19 cellular contexts compared by ENCODE assay signal in genomic region chr6:21468487-21468886, GRCh38.
DNase-seq lines count a peak whose midpoint lies in the region; ATAC-seq and TF ChIP-seq lines count a peak whose summit lies in the region.
"Had no signal": no experiment of that assay in that cellular context is flagged by ENCODE, and none has a peak within 500 bp of the region (broad histone marks: within the 10 kb centered on the region; RNA-seq: fewer than 3 reads in every experiment).

No MANE protein-coding gene starts in this region.

- H3K4me3 Mint-ChIP-seq in glutamatergic neuron (ENCODE audit: unreplicated experiment) (peak overlapping the region; percentile 79), type B pancreatic cell (no peak overlapping the region)
- H3K4me3 Mint-ChIP-seq: CD14-positive monocyte had no signal

- no peaks in the 10 kb centered on the region for H3K4me1 ChIP-seq in psoas muscle
- H3K4me1 ChIP-seq in BE2C, result peaks cover 2% of the 10 kb centered on the region
- H3K4me1 ChIP-seq: Peyer's patch, SJCRH30 had no signal

- no peak for ATAC-seq in psoas muscle

- no peaks in the 10 kb centered on the region for H3K27me3 ChIP-seq in psoas muscle (ENCODE audit: insufficient read depth in 3 of 3, low read length in 2 of 3)
- H3K27me3 ChIP-seq in BE2C, result no peaks in the 10 kb centered on the region
- H3K27me3 ChIP-seq: Peyer's patch, SJCRH30 had no signal

- DNase-seq in NCI-H510A treated with DMSO at 0.1 percent for 48 hours (lab: John Stamatoyannopoulos, UW) (peak; percentile 48), NCI-H510A (lab: John Stamatoyannopoulos, UW) (no peak), NCI-H146 treated with DMSO at 0.1 percent for 48 hours (lab: John Stamatoyannopoulos, UW; ENCODE audit: unreplicated experiment) (peak; percentile 84), glutamatergic neuron (peak; percentile 62), type B pancreatic cell (ENCODE audit: extremely low spot score, unreplicated experiment) (no peak), psoas muscle (no peak), BE2C (no peak)
- DNase-seq: EL, GF-D8, GOT3, HCEC 1CT, IMR-90, NCI-H1105, NCI-H187, NCI-H226, NCI-H524 treated with DMSO at 0.1 percent for 48 hours, Peyer's patch, SJCRH30 had no signal

- no peak overlapping the region for H3K4me3 ChIP-seq in psoas muscle
- no peak overlapping the region for H3K4me3 ChIP-seq in BE2C (ENCODE audit: low read depth, low read length)
- H3K4me3 ChIP-seq: Peyer's patch, SJCRH30 had no signal

- H3K27ac Mint-ChIP-seq in glutamatergic neuron (ENCODE audit: unreplicated experiment), result peak overlapping the region; percentile 94
- peak overlapping the region; percentile 55 for H3K27ac Mint-ChIP-seq in type B pancreatic cell
- H3K27ac Mint-ChIP-seq: CD14-positive monocyte had no signal

- H3K27ac ChIP-seq in psoas muscle, result no peak overlapping the region
- H3K27ac ChIP-seq: Peyer's patch, SJCRH30 had no signal

- intact Hi-C loops in psoas muscle (cut with DNase I), result no loop called here

- H3K9me3 ChIP-seq in psoas muscle (no peaks in the 10 kb centered on the region), BE2C (no peaks in the 10 kb centered on the region)
- H3K9me3 ChIP-seq: Peyer's patch, SJCRH30 had no signal

- H3K4me1 Mint-ChIP-seq in glutamatergic neuron (ENCODE audit: low read depth, unreplicated experiment) (peaks cover 17% of the 10 kb centered on the region), type B pancreatic cell (ENCODE audit: unreplicated experiment) (peaks cover 13% of the 10 kb centered on the region)

- 58 to 75% (median 64%) methylated on average over 1 of the region's 1 CpG for WGBS in psoas muscle, 3 donors

- H3K27me3 Mint-ChIP-seq in glutamatergic neuron (ENCODE audit: unreplicated experiment) (peaks cover 7% of the 10 kb centered on the region), type B pancreatic cell (no peaks in the 10 kb centered on the region)

- H3K36me3 ChIP-seq in psoas muscle (ENCODE audit: insufficient read depth in 1 of 2, low read depth in 1 of 2) (no peaks in the 10 kb centered on the region), BE2C (no peaks in the 10 kb centered on the region)
- H3K36me3 ChIP-seq: Peyer's patch, SJCRH30 had no signal

- TF ChIP-seq CTCF in glutamatergic neuron (IDR thresholded peaks at IDR 0.05; ENCODE audit: partially characterized antibody, unreplicated experiment) (no peak), type B pancreatic cell (conservative IDR thresholded peaks at IDR 0.05) (no peak), psoas muscle (IDR thresholded peaks at IDR 0.05) (no peak), BE2C (IDR thresholded peaks at IDR 0.05; ENCODE audit: low read depth, low read length) (no peak)

- H3K36me3 Mint-ChIP-seq in glutamatergic neuron (ENCODE audit: unreplicated experiment) (no peaks in the 10 kb centered on the region), type B pancreatic cell (peaks cover 4% of the 10 kb centered on the region)
- H3K36me3 Mint-ChIP-seq: CD14-positive monocyte had no signal

- H3K9me3 Mint-ChIP-seq in glutamatergic neuron (ENCODE audit: unreplicated experiment) (peaks cover 3% of the 10 kb centered on the region), type B pancreatic cell (no peaks in the 10 kb centered on the region)

Comparison
In these comparisons a context has a peak if more than half of its experiments do, and no peak if none do; other contexts are left out.
1. DNase-seq: peak in NCI-H510A treated with DMSO at 0.1 percent for 48 hours (single experiment), NCI-H146 treated with DMSO at 0.1 percent for 48 hours (single experiment) and glutamatergic neuron (single experiment); none in NCI-H510A (single experiment), type B pancreatic cell (single experiment), psoas muscle (0 of 2) and BE2C (single experiment).